In genomic region chr18:10965104-10965503, GRCh38 we compare ENCODE assay signal across 21 cellular contexts.
"Had no signal": no experiment of that assay in that cellular context is flagged by ENCODE, and none has a peak within 500 bp of the region (broad histone marks: within the 10 kb centered on the region; RNA-seq: fewer than 3 reads in every experiment).

No MANE protein-coding gene starts in this region.

- H3K36me3 Mint-ChIP-seq: naive thymus-derived CD8-positive, alpha-beta T cell had no signal

- H3K9ac ChIP-seq: parathyroid adenoma had no signal

- H3K4me1 Mint-ChIP-seq: activated CD4-positive, alpha-beta memory T cell treated with anti-CD3 and anti-CD28 coated beads, Interleukin-2, amount 10 ng/mL, durations not matched to agents 7 days and 5 days; naive thymus-derived CD8-positive, alpha-beta T cell had no signal

- H3K27me3 Mint-ChIP-seq: activated CD4-positive, alpha-beta memory T cell treated with anti-CD3 and anti-CD28 coated beads, Interleukin-2, amount 10 ng/mL, durations not matched to agents 7 days and 5 days; activated T-cell treated with anti-CD3 and anti-CD28 coated beads, Interleukin-2, amount 50 U/mL, for 24 hours had no signal

- H3K4me2 ChIP-seq: hepatocyte had no signal

- H3K27ac ChIP-seq: coronary artery, esophagus squamous epithelium, hepatocyte, parathyroid adenoma, tibial nerve, uterus had no signal

- H3K4me3 ChIP-seq: coronary artery, esophagus squamous epithelium, hepatocyte, lung, tibial nerve, uterus had no signal

- DNase-seq: activated CD4-positive, alpha-beta memory T cell treated with anti-CD3 and anti-CD28 coated beads, Interleukin-2, amount 10 ng/mL, durations not matched to agents 7 days and 5 days; activated CD4-positive, alpha-beta T cell treated with anti-CD3 and anti-CD28 coated beads for 4 hours; activated naive CD4-positive, alpha-beta T cell treated with anti-CD3 and anti-CD28 coated beads, Interleukin-2, amount 50 U/mL, for 16 hours; activated T-cell treated with anti-CD3 and anti-CD28 coated beads, Interleukin-2, amount 50 U/mL, for 24 hours; amniotic stem cell; caudate nucleus; effector CD4-positive, alpha-beta T cell; esophagus squamous epithelium; islet precursor cell; naive thymus-derived CD8-positive, alpha-beta T cell; stimulated activated CD4-positive, alpha-beta T cell treated with anti-CD3 and anti-CD28 coated beads, Interleukin-4, amount 100 ng/mL, for 1 hour; stimulated activated naive CD4-positive, alpha-beta T cell; substantia nigra; uterus had no signal

- H3K9me3 Mint-ChIP-seq: T-helper 1 cell treated with Interleukin-12 subunit alpha and Interleukin-12 subunit beta and Interleukin-4 antibody, amounts not matched to agents 30 μg/mL and 1 μg/mL, for 36 hours had no signal

- H3K9me3 ChIP-seq: esophagus squamous epithelium, tibial nerve, uterus had no signal

- H3K4me3 Mint-ChIP-seq: activated CD4-positive, alpha-beta memory T cell treated with anti-CD3 and anti-CD28 coated beads, Interleukin-2, amount 10 ng/mL, durations not matched to agents 7 days and 5 days; activated T-cell treated with anti-CD3 and anti-CD28 coated beads, Interleukin-2, amount 50 U/mL, for 24 hours; naive thymus-derived CD8-positive, alpha-beta T cell; T-helper 1 cell treated with Interleukin-12 subunit alpha and Interleukin-12 subunit beta and Interleukin-4 antibody, amounts not matched to agents 30 μg/mL and 1 μg/mL, for 36 hours; WTC11 had no signal

- H3K27ac Mint-ChIP-seq: activated CD4-positive, alpha-beta memory T cell treated with anti-CD3 and anti-CD28 coated beads, Interleukin-2, amount 10 ng/mL, durations not matched to agents 7 days and 5 days; activated T-cell treated with anti-CD3 and anti-CD28 coated beads, Interleukin-2, amount 50 U/mL, for 24 hours; naive thymus-derived CD8-positive, alpha-beta T cell; T-helper 1 cell treated with Interleukin-12 subunit alpha and Interleukin-12 subunit beta and Interleukin-4 antibody, amounts not matched to agents 30 μg/mL and 1 μg/mL, for 36 hours; WTC11 had no signal

- ATAC-seq: naive thymus-derived CD8-positive, alpha-beta T cell; WTC11 had no signal

- H3K4me1 ChIP-seq: esophagus squamous epithelium, parathyroid adenoma, tibial nerve, uterus had no signal

- H3K27me3 ChIP-seq: esophagus squamous epithelium, hepatocyte, tibial nerve, uterus had no signal

- H3K79me2 ChIP-seq: hepatocyte, parathyroid adenoma had no signal

- H3K36me3 ChIP-seq: esophagus squamous epithelium, tibial nerve, uterus had no signal

- H2AFZ ChIP-seq: hepatocyte, parathyroid adenoma had no signal
